1 cellular context compared by ENCODE assay signal in genomic region chr20:36155629-36155971, GRCh38.
TF ChIP-seq lines count a peak whose summit lies in the region.

No MANE protein-coding gene starts in this region.

TF ChIP-seq in HepG2, 621 proteins besides CTCF, POLR2A, EP300 and RAD21 (continued from another document):
- TF ChIP-seq TERF1 (CRISPR knock-in tag; IDR thresholded peaks at IDR 0.05) (0 out of 2 replicates have a peak, but pooled peaks have one; percentile 60), ARID4A (CRISPR knock-in tag; IDR thresholded peaks at IDR 0.05; ENCODE audit: borderline replicate concordance) (no peak), ZNF17 (CRISPR knock-in tag; IDR thresholded peaks at IDR 0.05) (no peak), SOX13 (IDR thresholded peaks at IDR 0.05) (no peak), SOX13 (CRISPR knock-in tag; conservative IDR thresholded peaks at IDR 0.05 in 1 of 2, IDR thresholded peaks at IDR 0.05 in 1 of 2) (no peak), ZNF563 (CRISPR knock-in tag; IDR thresholded peaks at IDR 0.05) (no peak), ZSCAN21 (CRISPR knock-in tag; IDR thresholded peaks at IDR 0.05; ENCODE audit: borderline replicate concordance) (0 out of 2 replicates have a peak, but pooled peaks have one; percentile 28), GZF1 (CRISPR knock-in tag; IDR thresholded peaks at IDR 0.05) (no peak), RXRB (CRISPR knock-in tag; IDR thresholded peaks at IDR 0.05; ENCODE audit: borderline replicate concordance) (no peak)
